14 cellular contexts compared by ENCODE assay signal in the genomic region with DNA sequence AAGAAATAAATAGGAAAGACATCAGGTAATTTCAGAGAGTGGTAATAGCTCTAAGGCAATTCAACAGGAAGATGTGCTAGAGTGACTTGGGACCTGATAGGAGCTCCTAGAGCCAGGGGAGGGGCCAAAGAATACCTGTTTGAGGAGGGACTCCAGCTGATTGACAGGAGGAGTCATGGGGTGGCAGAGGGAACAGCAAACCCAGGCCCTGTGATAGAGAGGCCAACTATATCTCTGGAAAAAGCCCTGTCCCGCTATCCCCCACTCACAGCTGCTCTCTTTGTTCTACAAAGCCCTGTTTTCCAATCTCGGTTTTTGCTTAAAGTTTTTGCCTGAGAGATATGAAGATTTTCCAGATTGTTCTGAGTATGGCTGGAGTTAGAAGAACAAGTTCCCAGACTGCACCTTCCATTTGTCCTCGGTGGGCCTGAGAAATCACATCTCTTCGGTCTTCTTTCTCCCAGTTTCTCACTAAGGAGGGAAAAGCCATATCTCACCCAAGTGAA. TPM values are rescaled to one million over a fixed set of nuclear protein-coding genes. Genes with fewer than 3 reads are reported as not detected.
DNase-seq lines count a peak whose midpoint lies in the region; ATAC-seq, FAIRE-seq and TF ChIP-seq lines count a peak whose summit lies in the region.
"Had no signal": no experiment of that assay in that cellular context is flagged by ENCODE, and none has a peak within 500 bp of the region (broad histone marks: within the 10 kb centered on the region; RNA-seq: fewer than 3 reads in every experiment).

No MANE protein-coding gene starts in this region.

- H3K27me3 ChIP-seq in mammary epithelial cell (ENCODE audit: insufficient read depth, low read length) = no peaks in the 10 kb centered on the region
- no peaks in the 10 kb centered on the region for H3K27me3 ChIP-seq in bronchial epithelial cell (ENCODE audit: control insufficient read depth, insufficient read depth, low read length)
- H3K27me3 ChIP-seq in right lobe of liver = no peaks in the 10 kb centered on the region

- BruUV-seq in MCF 10A (replicated peaks; lab: Mats Ljungman, UMichigan) = no TSS peak
- no TSS peak for BruUV-seq in mammary epithelial cell (replicated peaks; lab: Mats Ljungman, UMichigan)

- peaks cover 11% of the 10 kb centered on the region for H3K4me1 Mint-ChIP-seq in MCF 10A (ENCODE audit: insufficient read depth, unreplicated experiment)

- TF ChIP-seq CTCF in MCF 10A (IDR thresholded peaks at IDR 0.05; ENCODE audit: unreplicated experiment) (no peak), mammary epithelial cell (conservative IDR thresholded peaks at IDR 0.05 in 1 of 2, IDR thresholded peaks at IDR 0.05 in 1 of 2; ENCODE audit: extremely low read depth in 1 of 2, insufficient read depth in 1 of 2, low read depth in 1 of 2, low read length in 2 of 2) (no peak), bronchial epithelial cell (IDR thresholded peaks at IDR 0.05; ENCODE audit: insufficient read depth, low read length, severe bottlenecking) (no peak), right lobe of liver (IDR thresholded peaks at IDR 0.05) (no peak)

- H3K9me3 Mint-ChIP-seq in MCF 10A (ENCODE audit: unreplicated experiment) = no peaks in the 10 kb centered on the region

- no peaks in the 10 kb centered on the region for H3K27me3 Mint-ChIP-seq in MCF 10A (ENCODE audit: insufficient read depth, unreplicated experiment)
- H3K27me3 Mint-ChIP-seq: activated naive CD8-positive, alpha-beta T cell had no signal

- dilution Hi-C loops in mammary epithelial cell (cut with HindIII; ENCODE audit: low sequenced_read_pairs) = no loop called here

- peaks cover 7% of the 10 kb centered on the region for H3K4me1 ChIP-seq in mammary epithelial cell (ENCODE audit: insufficient read depth, low read length)
- no peaks in the 10 kb centered on the region for H3K4me1 ChIP-seq in right lobe of liver

- TF ChIP-seq POLR2A in right lobe of liver (IDR thresholded peaks at IDR 0.05) = no peak

- CTCF ChIA-PET in MCF 10A (lab: Yijun Ruan, JAX) = interaction anchor here (0.7 to 14.1 kb wide), 3 partner anchors 12 to 464 kb away, joined by 3 to 140 read pairs (median 3); no protein-coding TSS in a partner anchor
- CTCF ChIA-PET in mammary epithelial cell (lab: Charles Lee; ENCODE audit: low non-redundant PET) = interaction anchor here (0.7 kb wide), 1 partner anchor 265 kb away, joined by 3 read pairs; no protein-coding TSS in a partner anchor

- intact Hi-C loops in MCF 10A (cut with micrococcal nuclease) (no loop called here), mammary epithelial cell (cut with micrococcal nuclease) (no loop called here), right lobe of liver (cut with DNase I) (loop anchor here in 1 of 2 donors (10.0 kb wide), 1 partner anchor 120 kb away; no protein-coding TSS in a partner anchor)

- peak; percentile 60 for ATAC-seq in HG03103 (IDR thresholded peaks at IDR 0.05; ENCODE audit: low read depth, unreplicated experiment)
- no peak for ATAC-seq in right lobe of liver
- no peak for ATAC-seq in HG03196 (IDR thresholded peaks at IDR 0.05; ENCODE audit: unreplicated experiment)

- POLR2A ChIA-PET in MCF 10A (lab: Yijun Ruan, JAX) = interaction anchor here (0.9 to 1.4 kb wide), 2 partner anchors 9 to 158 kb away, joined by 3 to 7 read pairs; a partner anchor contains a TSS

- H3K36me3 ChIP-seq in mammary epithelial cell (ENCODE audit: insufficient read depth, low read length) (no peaks in the 10 kb centered on the region), bronchial epithelial cell (ENCODE audit: control insufficient read depth, insufficient read depth, low read length) (no peaks in the 10 kb centered on the region), right lobe of liver (no peaks in the 10 kb centered on the region)

- H3K4me3 Mint-ChIP-seq in MCF 10A (ENCODE audit: unreplicated experiment) = no peak overlapping the region
- H3K4me3 Mint-ChIP-seq: activated naive CD8-positive, alpha-beta T cell had no signal

- H3K9ac ChIP-seq in mammary epithelial cell (ENCODE audit: insufficient read depth, low read length) = no peak overlapping the region

- no peak overlapping the region for H3K4me2 ChIP-seq in mammary epithelial cell (ENCODE audit: insufficient read depth, low read depth, low read length)

- no peak overlapping the region for H2AFZ ChIP-seq in mammary epithelial cell (ENCODE audit: low read depth, low read length)

- H3K79me2 ChIP-seq in mammary epithelial cell (ENCODE audit: insufficient read depth, low read length) = no peaks in the 10 kb centered on the region

- H4K20me1 ChIP-seq in mammary epithelial cell (ENCODE audit: insufficient read depth, low read length) = no peaks in the 10 kb centered on the region

- H3K27ac ChIP-seq in mammary epithelial cell (ENCODE audit: insufficient read depth, low read depth, low read length) (no peak overlapping the region), right lobe of liver (no peak overlapping the region)
- H3K27ac ChIP-seq: SK-N-MC had no signal

- H3K27ac Mint-ChIP-seq in MCF 10A (ENCODE audit: low read depth, unreplicated experiment) = no peak overlapping the region
- H3K27ac Mint-ChIP-seq: activated naive CD8-positive, alpha-beta T cell had no signal

- H3K4me3 ChIP-seq in mammary epithelial cell (replicated peaks in 1 of 3; ENCODE audit: insufficient read depth in 1 of 3, low read depth in 2 of 3, low read length in 3 of 3) = no peak overlapping the region
- no peak overlapping the region for H3K4me3 ChIP-seq in bronchial epithelial cell (ENCODE audit: low read depth, low read length)
- H3K4me3 ChIP-seq in right lobe of liver = no peak overlapping the region
- H3K4me3 ChIP-seq: SK-N-MC had no signal

- no peak for FAIRE-seq in bronchial epithelial cell (lab: Jason Lieb, UNC)
- FAIRE-seq: colon had no signal

- in situ Hi-C loops in mammary epithelial cell (cut with MboI; ENCODE audit: low sequenced_read_pairs in 2 of 2) = no loop called here

- 96% methylated on average over 4 of the region's 4 CpGs for WGBS in mammary epithelial cell (ENCODE audit: low coverage, missing lambda C conversion rate)
- WGBS in right lobe of liver (ENCODE audit: insufficient coverage, low coverage, low lambda C conversion rate, missing lambda C conversion rate) = 94% methylated on average over 4 of the region's 4 CpGs

- H3K9me3 ChIP-seq in mammary epithelial cell (replicated peaks; ENCODE audit: insufficient read depth, low read length) = no peaks in the 10 kb centered on the region
- no peaks in the 10 kb centered on the region for H3K9me3 ChIP-seq in right lobe of liver

- peak; percentile 47 for DNase-seq in MCF 10A (ENCODE audit: unreplicated experiment)
- DNase-seq in mammary epithelial cell = no peak
- DNase-seq in bronchial epithelial cell (ENCODE audit: low read depth) = peak; percentile 41
- DNase-seq in right lobe of liver = no peak
- no peak for DNase-seq in OCI-M2 (lab: John Stamatoyannopoulos, UW; ENCODE audit: unreplicated experiment)
- no peak for DNase-seq in CD1c-positive myeloid dendritic cell (ENCODE audit: extremely low spot score)
- DNase-seq: foreskin fibroblast, NCI-H345, occipital lobe had no signal

- peaks cover 5% of the 10 kb centered on the region for H3K36me3 Mint-ChIP-seq in MCF 10A (ENCODE audit: insufficient read depth, unreplicated experiment)
- H3K36me3 Mint-ChIP-seq: activated naive CD8-positive, alpha-beta T cell had no signal

RNA-seq across cellular contexts. Expression of a gene that starts 9.0 kb away (rescaled TPM):
- total RNA-seq in MCF 10A (2022) (110 and 111 TPM in 2 replicates), mammary epithelial cell (10 to 100 TPM; 53.0 to 55.7 TPM), bronchial epithelial cell (32.4 and 42.9 TPM in 2 replicates), right lobe of liver (10 to 100 TPM; 13.1 to 33.1 (median 23.6) TPM)
- 12.3 TPM for polyA plus RNA-seq in mammary epithelial cell
- polyA minus RNA-seq in mammary epithelial cell = 115 TPM

RNA-seq across cellular contexts. Expression of a gene that starts 37.8 kb away (rescaled TPM):
- total RNA-seq in MCF 10A (2022) (1.5 and 1.8 TPM in 2 replicates), mammary epithelial cell (1 to 10 TPM in 1 of 2 donors, under 1 TPM in 1; 0.61 to 1.3 TPM), bronchial epithelial cell (0.79 and 1.5 TPM in 2 replicates), right lobe of liver (10 to 100 TPM; 38.9 to 73.3 (median 55.1) TPM)
- 0.97 TPM for polyA plus RNA-seq in mammary epithelial cell
- polyA minus RNA-seq in mammary epithelial cell = 2.1 TPM

Comparison
In these comparisons a context has a peak if more than half of its experiments do, and no peak if none do; other contexts are left out.
1. DNase-seq: peak in MCF 10A (single experiment) and bronchial epithelial cell (single experiment); none in mammary epithelial cell (single experiment), right lobe of liver (0 of 3), OCI-M2 (single experiment) and CD1c-positive myeloid dendritic cell (single experiment).
2. RNA of a gene that starts 37.8 kb away (total RNA-seq): 38.9 to 73.3 TPM in right lobe of liver; 1.5 to 1.8 TPM in MCF 10A, 0.61 to 1.3 TPM in mammary epithelial cell and 0.79 to 1.5 TPM in bronchial epithelial cell; every median in the first group is over 10 times any median in the second.